ENCODE assay signal across 9 cellular contexts in genomic region chr1:84146375-84147032, GRCh38. TPM values are rescaled to one million over a fixed set of nuclear protein-coding genes. Genes with fewer than 3 reads are reported as not detected.
DNase-seq lines count a peak whose midpoint lies in the region; ATAC-seq and TF ChIP-seq lines count a peak whose summit lies in the region.
"Had no signal": no experiment of that assay in that cellular context is flagged by ENCODE, and none has a peak within 500 bp of the region (broad histone marks: within the 10 kb centered on the region; RNA-seq: fewer than 3 reads in every experiment).

No MANE protein-coding gene starts in this region.

- in situ Hi-C loops in gastrocnemius medialis (cut with MboI; ENCODE audit: low sequenced_read_pairs in 4 of 4), result loop anchor here (5.0 to 25.0 kb wide), 5 partner anchors 281 to 616 kb away; no protein-coding TSS in a partner anchor

- no peak for TF ChIP-seq CTCF in endodermal cell (conservative IDR thresholded peaks at IDR 0.05)
- no peak for TF ChIP-seq CTCF in gastrocnemius medialis (IDR thresholded peaks at IDR 0.05 in 4 of 5, conservative IDR thresholded peaks at IDR 0.05 in 1 of 5)

- DNase-seq in NCI-H226, result peak; percentile 26
- peak; percentile 60 for DNase-seq in dermis blood vessel endothelial cell
- no peak for DNase-seq in stimulated activated effector memory CD8-positive, alpha-beta T cell treated with anti-CD3 and anti-CD28 coated beads, Interleukin-12 subunit alpha, Interleukin-12 subunit beta, amount 100 ng/mL, for 72 hours (ENCODE audit: low spot score in 2 of 2)
- no peak for DNase-seq in NCI-H1417 (lab: John Stamatoyannopoulos, UW)
- no peak for DNase-seq in endodermal cell
- DNase-seq in gastrocnemius medialis, result no peak
- DNase-seq: brain microvascular endothelial cell, NCI-H526 had no signal

- no peaks in the 10 kb centered on the region for H3K4me1 ChIP-seq in endodermal cell (ENCODE audit: control insufficient read depth, insufficient read depth, low read length)
- no peaks in the 10 kb centered on the region for H3K4me1 ChIP-seq in gastrocnemius medialis

- ATAC-seq in GM19463 (IDR thresholded peaks at IDR 0.05; ENCODE audit: unreplicated experiment) (peak; percentile 55), gastrocnemius medialis (no peak)
- peak; percentile 91 for ATAC-seq in stimulated activated effector memory CD8-positive, alpha-beta T cell treated with anti-CD3 and anti-CD28 coated beads, Interleukin-12 subunit alpha, Interleukin-12 subunit beta, amount 100 ng/mL, for 72 hours

- H3K27me3 Mint-ChIP-seq in endodermal cell (ENCODE audit: insufficient read depth), result no peaks in the 10 kb centered on the region

- H3K9ac ChIP-seq in endodermal cell (ENCODE audit: extremely low read depth, low read length, poor library complexity, severe bottlenecking), result no peak overlapping the region

- H3K4me3 Mint-ChIP-seq in stimulated activated effector memory CD8-positive, alpha-beta T cell treated with anti-CD3 and anti-CD28 coated beads, Interleukin-12 subunit alpha, Interleukin-12 subunit beta, amount 100 ng/mL, for 72 hours, result peak overlapping the region; percentile 78
- no peak overlapping the region for H3K4me3 Mint-ChIP-seq in endodermal cell

- H3K27ac Mint-ChIP-seq in stimulated activated effector memory CD8-positive, alpha-beta T cell treated with anti-CD3 and anti-CD28 coated beads, Interleukin-12 subunit alpha, Interleukin-12 subunit beta, amount 100 ng/mL, for 72 hours, result peak overlapping the region; percentile 92
- no peak overlapping the region for H3K27ac Mint-ChIP-seq in endodermal cell

- H3K27me3 ChIP-seq in endodermal cell (ENCODE audit: control insufficient read depth, insufficient read depth, low read length, poor library complexity, severe bottlenecking), result no peaks in the 10 kb centered on the region
- no peaks in the 10 kb centered on the region for H3K27me3 ChIP-seq in gastrocnemius medialis
- H3K27me3 ChIP-seq: brain microvascular endothelial cell had no signal

- WGBS in endodermal cell (ENCODE audit: insufficient coverage in 1 of 2, insufficient read length in 1 of 2), 2 experiments, result 91% methylated on average over 3 of the region's 4 CpGs; no CpG with 5 or more reads in 1 of the 2 experiments

- H3K36me3 ChIP-seq in endodermal cell (ENCODE audit: control insufficient read depth, insufficient read depth, low read length), result no peaks in the 10 kb centered on the region
- H3K36me3 ChIP-seq in gastrocnemius medialis, result no peaks in the 10 kb centered on the region
- H3K36me3 ChIP-seq: brain microvascular endothelial cell had no signal

- peaks cover 5% of the 10 kb centered on the region for H3K36me3 Mint-ChIP-seq in stimulated activated effector memory CD8-positive, alpha-beta T cell treated with anti-CD3 and anti-CD28 coated beads, Interleukin-12 subunit alpha, Interleukin-12 subunit beta, amount 100 ng/mL, for 72 hours
- no peaks in the 10 kb centered on the region for H3K36me3 Mint-ChIP-seq in endodermal cell (ENCODE audit: low read depth)

- no peak overlapping the region for H3K27ac ChIP-seq in endodermal cell (ENCODE audit: low read depth, low read length)
- H3K27ac ChIP-seq in gastrocnemius medialis, result no peak overlapping the region
- H3K27ac ChIP-seq: brain microvascular endothelial cell had no signal

- H3K9me3 ChIP-seq in endodermal cell (ENCODE audit: control insufficient read depth, low read length) (no peaks in the 10 kb centered on the region), gastrocnemius medialis (no peaks in the 10 kb centered on the region)

- no peaks in the 10 kb centered on the region for H3K9me3 Mint-ChIP-seq in stimulated activated effector memory CD8-positive, alpha-beta T cell treated with anti-CD3 and anti-CD28 coated beads, Interleukin-12 subunit alpha, Interleukin-12 subunit beta, amount 100 ng/mL, for 72 hours
- no peaks in the 10 kb centered on the region for H3K9me3 Mint-ChIP-seq in endodermal cell

- H3K4me1 Mint-ChIP-seq in stimulated activated effector memory CD8-positive, alpha-beta T cell treated with anti-CD3 and anti-CD28 coated beads, Interleukin-12 subunit alpha, Interleukin-12 subunit beta, amount 100 ng/mL, for 72 hours, result peaks cover 31% of the 10 kb centered on the region
- H3K4me1 Mint-ChIP-seq in endodermal cell, result peaks cover 6% of the 10 kb centered on the region

- no peak for TF ChIP-seq POLR2A in gastrocnemius medialis (IDR thresholded peaks at IDR 0.05)

- intact Hi-C loops in gastrocnemius medialis (cut with DNase I; ENCODE audit: low total_unique reads), result loop anchor here (10.0 kb wide), 2 partner anchors 148 to 628 kb away; no protein-coding TSS in a partner anchor

- H3K4me3 ChIP-seq in endodermal cell (ENCODE audit: low read length), result no peak overlapping the region
- H3K4me3 ChIP-seq in gastrocnemius medialis, result no peak overlapping the region

RNA-seq across cellular contexts. Expression of gene PRKACB, which starts 2.4 kb away (rescaled TPM):
- total RNA-seq in dermis blood vessel endothelial cell, result 20.6 and 30.8 TPM in 2 replicates
- total RNA-seq in endodermal cell, result 10 to 100 TPM; 19.8 to 36.1 TPM
- 25.6 TPM for polyA plus RNA-seq in endodermal cell (2013, experiment 1 of 2)
- 27.9 TPM for polyA plus RNA-seq in endodermal cell (2013, experiment 2 of 2)
- total RNA-seq in gastrocnemius medialis, result 10 to 100 TPM in 1 of 4 donors, 1 to 10 TPM in 3; 4.2 to 12.4 (median 7.0) TPM

Comparison
In these comparisons a context has a peak if more than half of its experiments do, and no peak if none do; other contexts are left out.
1. ATAC-seq: peak in GM19463 (single experiment) and stimulated activated effector memory CD8-positive, alpha-beta T cell treated with anti-CD3 and anti-CD28 coated beads, Interleukin-12 subunit alpha, Interleukin-12 subunit beta, amount 100 ng/mL, for 72 hours (single experiment); none in gastrocnemius medialis (0 of 2).
2. DNase-seq: peak in NCI-H226 (single experiment) and dermis blood vessel endothelial cell (single experiment); none in stimulated activated effector memory CD8-positive, alpha-beta T cell treated with anti-CD3 and anti-CD28 coated beads, Interleukin-12 subunit alpha, Interleukin-12 subunit beta, amount 100 ng/mL, for 72 hours (0 of 2), NCI-H1417 (0 of 3), endodermal cell (single experiment) and gastrocnemius medialis (0 of 2).